In the genomic region with DNA sequence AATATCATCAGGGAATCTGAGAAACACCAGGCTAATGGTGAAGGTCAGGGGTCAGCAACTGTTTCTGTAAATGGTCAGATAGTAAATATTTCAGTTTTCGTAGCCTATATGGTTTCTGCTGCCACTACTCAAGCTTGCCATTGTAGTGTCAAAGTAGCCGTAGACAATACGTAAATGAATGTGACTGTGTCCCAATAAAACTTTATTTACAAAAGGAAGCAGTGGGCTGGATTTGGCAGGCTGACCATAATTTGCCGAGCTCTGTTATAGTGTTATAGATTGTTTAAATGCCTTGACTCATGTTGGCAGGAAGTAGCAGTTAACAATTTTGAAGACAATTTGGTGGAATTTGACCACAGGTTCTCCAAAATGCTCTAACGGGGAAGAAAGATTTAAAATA, we compare ENCODE assay signal across 1 cellular context.
TF ChIP-seq lines count a peak whose summit lies in the region.

No MANE protein-coding gene starts in this region.

TF ChIP-seq in K562, 482 proteins besides CTCF, POLR2A, EP300 and RAD21 (continued from another document):
- TF ChIP-seq, protein P1, sequence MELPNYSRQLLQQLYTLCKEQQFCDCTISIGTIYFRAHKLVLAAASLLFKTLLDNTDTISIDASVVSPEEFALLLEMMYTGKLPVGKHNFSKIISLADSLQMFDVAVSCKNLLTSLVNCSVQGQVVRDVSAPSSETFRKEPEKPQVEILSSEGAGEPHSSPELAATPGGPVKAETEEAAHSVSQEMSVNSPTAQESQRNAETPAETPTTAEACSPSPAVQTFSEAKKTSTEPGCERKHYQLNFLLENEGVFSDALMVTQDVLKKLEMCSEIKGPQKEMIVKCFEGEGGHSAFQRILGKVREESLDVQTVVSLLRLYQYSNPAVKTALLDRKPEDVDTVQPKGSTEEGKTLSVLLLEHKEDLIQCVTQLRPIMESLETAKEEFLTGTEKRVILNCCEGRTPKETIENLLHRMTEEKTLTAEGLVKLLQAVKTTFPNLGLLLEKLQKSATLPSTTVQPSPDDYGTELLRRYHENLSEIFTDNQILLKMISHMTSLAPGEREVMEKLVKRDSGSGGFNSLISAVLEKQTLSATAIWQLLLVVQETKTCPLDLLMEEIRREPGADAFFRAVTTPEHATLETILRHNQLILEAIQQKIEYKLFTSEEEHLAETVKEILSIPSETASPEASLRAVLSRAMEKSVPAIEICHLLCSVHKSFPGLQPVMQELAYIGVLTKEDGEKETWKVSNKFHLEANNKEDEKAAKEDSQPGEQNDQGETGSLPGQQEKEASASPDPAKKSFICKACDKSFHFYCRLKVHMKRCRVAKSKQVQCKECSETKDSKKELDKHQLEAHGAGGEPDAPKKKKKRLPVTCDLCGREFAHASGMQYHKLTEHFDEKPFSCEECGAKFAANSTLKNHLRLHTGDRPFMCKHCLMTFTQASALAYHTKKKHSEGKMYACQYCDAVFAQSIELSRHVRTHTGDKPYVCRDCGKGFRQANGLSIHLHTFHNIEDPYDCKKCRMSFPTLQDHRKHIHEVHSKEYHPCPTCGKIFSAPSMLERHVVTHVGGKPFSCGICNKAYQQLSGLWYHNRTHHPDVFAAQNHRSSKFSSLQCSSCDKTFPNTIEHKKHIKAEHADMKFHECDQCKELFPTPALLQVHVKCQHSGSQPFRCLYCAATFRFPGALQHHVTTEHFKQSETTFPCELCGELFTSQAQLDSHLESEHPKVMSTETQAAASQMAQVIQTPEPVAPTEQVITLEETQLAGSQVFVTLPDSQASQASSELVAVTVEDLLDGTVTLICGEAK (IDR thresholded peaks at IDR 0.05): peak; percentile 95
- TF ChIP-seq, protein P1 (CRISPR knock-in tag; IDR thresholded peaks at IDR 0.05): peak; percentile 93
- TF ChIP-seq ZNF76 (CRISPR knock-in tag; IDR thresholded peaks at IDR 0.05; ENCODE audit: borderline replicate concordance) (no peak), DDX20 (tag; IDR thresholded peaks at IDR 0.05; ENCODE audit: low read depth) (no peak)
